ENCODE assay signal across 8 cellular contexts in the genomic region with DNA sequence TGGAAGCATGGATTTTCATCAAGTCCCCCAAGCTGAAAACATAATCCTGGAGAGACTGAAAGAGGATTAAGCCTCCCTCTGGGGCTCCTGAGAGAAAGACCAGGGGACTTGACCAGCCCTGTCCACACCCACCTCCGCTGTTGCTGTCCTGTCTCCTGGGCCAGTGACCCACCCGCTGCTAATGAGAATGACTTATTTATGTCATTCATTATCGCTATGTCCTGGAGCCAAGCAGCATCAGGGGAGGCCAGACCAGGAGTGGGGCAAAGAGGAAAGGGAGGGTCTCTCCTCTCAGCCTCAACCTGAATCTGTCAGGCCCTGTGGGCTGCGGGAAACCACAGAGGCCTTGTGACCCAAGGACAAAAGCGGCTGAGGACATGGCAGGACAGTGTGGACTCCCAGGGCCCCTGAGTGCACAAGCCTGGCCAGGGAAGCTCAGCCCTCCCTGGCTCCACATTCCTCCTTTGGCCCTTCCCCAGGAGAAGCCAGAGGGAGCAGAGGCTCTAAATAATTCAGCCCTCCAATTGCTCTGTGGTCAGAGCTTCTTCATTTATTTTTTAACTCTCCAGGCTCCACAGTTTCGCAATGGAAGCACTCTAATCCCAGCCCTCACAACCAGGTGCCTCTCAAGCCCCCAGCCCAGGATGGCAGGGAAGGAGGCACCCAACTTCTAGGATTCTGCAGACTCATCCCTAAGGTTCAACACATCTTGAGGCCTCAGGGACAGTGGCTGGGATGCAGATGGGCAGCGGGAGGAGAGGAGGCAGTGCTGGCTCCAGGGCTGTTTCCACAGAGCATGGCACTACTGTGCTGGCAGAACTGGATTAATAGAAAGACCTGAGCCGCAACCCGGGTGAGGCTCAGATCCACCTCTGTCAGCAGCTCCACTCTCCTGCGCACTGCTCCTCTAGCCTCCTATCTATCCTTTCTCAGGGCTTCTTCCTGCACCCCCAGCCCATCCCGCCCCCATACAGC. TPM values are rescaled to one million over a fixed set of nuclear protein-coding genes. Genes with fewer than 3 reads are reported as not detected.
DNase-seq lines count a peak whose midpoint lies in the region; ATAC-seq and TF ChIP-seq lines count a peak whose summit lies in the region.

No MANE protein-coding gene starts in this region.

- H3K9me3 Mint-ChIP-seq in H9 (no peaks in the 10 kb centered on the region), immature natural killer cell (no peaks in the 10 kb centered on the region)

- H2BK15ac ChIP-seq in H9 (ENCODE audit: low read depth, low read length) = 0 out of 2 replicates have a peak overlapping the region, but pooled peaks have one; percentile 53

- H2BK120ac ChIP-seq in H9 (ENCODE audit: low read depth, low read length, poor library complexity, severe bottlenecking) = peak overlapping the region; percentile 41

- H3K23ac ChIP-seq in H9 (ENCODE audit: insufficient read length, low read depth, low read length) = no peak overlapping the region

- peak overlapping the region; percentile 76 for H2BK20ac ChIP-seq in H9 (ENCODE audit: low read depth, low read length, poor library complexity, severe bottlenecking)

- peaks cover 8% of the 10 kb centered on the region for H3K27me3 Mint-ChIP-seq in H9 (ENCODE audit: low read depth)
- peaks cover 5 to 14% (median 6%) of the 10 kb centered on the region in 3 donors for H3K27me3 Mint-ChIP-seq in immature natural killer cell (ENCODE audit: low read depth in 3 of 3)

- peak overlapping the region; percentile 84 for H4K91ac ChIP-seq in H9 (ENCODE audit: insufficient read length, low read depth, low read length)

- H3K79me1 ChIP-seq in H9 (ENCODE audit: insufficient read depth, low read depth, low read length, poor library complexity, severe bottlenecking) = no peaks in the 10 kb centered on the region

- whole genome bisulfite sequencing in H9 (ENCODE audit: extremely low coverage, insufficient read length, low lambda C conversion rate) = no CpG with 5 or more reads among the region's 11 CpGs
- WGBS in adrenal gland, 4 donors = 51 to 58% (median 53%) methylated on average over 9 to 11 of the region's 11 CpGs

- no peaks in the 10 kb centered on the region for H3K36me3 ChIP-seq in adrenal gland (replicated peaks in 1 of 2)
- H3K36me3 ChIP-seq in gastrocnemius medialis = no peaks in the 10 kb centered on the region

- H3K27ac Mint-ChIP-seq in H9 (peak overlapping the region; percentile 62 to 96 (median 85); a peak in 5 of 7 replicates), immature natural killer cell (no peak overlapping the region)

- H3K36me3 Mint-ChIP-seq in H9 (ENCODE audit: insufficient read depth in 1 of 3, low read depth in 3 of 3) (no peaks in the 10 kb centered on the region; a peak in 1 of 7 replicates), immature natural killer cell (peaks cover 0 to 3% (median 0%) of the 10 kb centered on the region in 3 donors)

- H3K4ac ChIP-seq in H9 (ENCODE audit: low read depth, low read length) = peak overlapping the region; percentile 67

- H3K23me2 ChIP-seq in H9 (ENCODE audit: insufficient read length, low read depth, low read length, poor library complexity, severe bottlenecking) = no peaks in the 10 kb centered on the region

- ATAC-seq in gastrocnemius medialis = peak; percentile 16 to 53

- no peak overlapping the region for H3K9ac ChIP-seq in H9 (ENCODE audit: extremely low read depth, insufficient read length, low read length)

- H3K4me3 Mint-ChIP-seq in H9 = peak overlapping the region in 1 of 2 experiments; percentile 40; a peak in 1 of 5 replicates
- peak overlapping the region in 1 of 5 donors; percentile 17 for H3K4me3 Mint-ChIP-seq in immature natural killer cell

- intact Hi-C loops in adrenal gland (cut with DNase I) = no loop called here
- intact Hi-C loops in gastrocnemius medialis (cut with DNase I; ENCODE audit: low total_unique reads) = no loop called here

- H4K5ac ChIP-seq in H9 (ENCODE audit: insufficient read length, low read depth, low read length) = no peak overlapping the region

- no peak overlapping the region for H3K56ac ChIP-seq in H9 (ENCODE audit: insufficient read length, low read depth, low read length)

- H2AFZ ChIP-seq in H9 (ENCODE audit: low read length) = no peak overlapping the region

- in situ Hi-C loops in gastrocnemius medialis (cut with MboI; ENCODE audit: low sequenced_read_pairs in 4 of 4) = no loop called here

- DNase-seq in H9 (peak; percentile 68), adrenal gland (peak in 6 of 7 donors; percentile 56 to 84 (median 70)), hepatic stellate cell (ENCODE audit: low spot score) (peak; percentile 65), gastrocnemius medialis (peak; percentile 50 to 81), NCI-H187 (lab: John Stamatoyannopoulos, UW) (no peak), immature natural killer cell (no peak), iPS-NIHi7 (ENCODE audit: extremely low spot score) (no peak), DMS79 treated with DMSO at 0.1 percent for 48 hours (lab: John Stamatoyannopoulos, UW) (no peak)

- H2BK5ac ChIP-seq in H9 (ENCODE audit: insufficient read length, low read length) = no peak overlapping the region

- H3K4me1 ChIP-seq in H9 (ENCODE audit: insufficient read depth, low read length) (peaks cover 2% of the 10 kb centered on the region; the same call in 1 of the 2 replicates), adrenal gland (replicated peaks in 1 of 2) (peaks cover 28 to 65% of the 10 kb centered on the region in 2 donors), gastrocnemius medialis (peaks cover 90% of the 10 kb centered on the region in 2 donors)

- peaks cover 35 to 46% of the 10 kb centered on the region in 2 experiments for H3K4me1 Mint-ChIP-seq in H9
- peaks cover 0 to 2% of the 10 kb centered on the region in 2 donors for H3K4me1 Mint-ChIP-seq in immature natural killer cell

- peak overlapping the region; percentile 96 for H3K18ac ChIP-seq in H9 (ENCODE audit: insufficient read length, low read depth, low read length)

- H2BK12ac ChIP-seq in H9 (ENCODE audit: insufficient read length, low read depth, low read length) = peak overlapping the region; percentile 84

- H2AK5ac ChIP-seq in H9 (ENCODE audit: insufficient read length, low read length) = no peak overlapping the region

- TF ChIP-seq CTCF in H9 (conservative IDR thresholded peaks at IDR 0.05) (no peak), adrenal gland (IDR thresholded peaks at IDR 0.05) (no peak), gastrocnemius medialis (IDR thresholded peaks at IDR 0.05 in 4 of 5, conservative IDR thresholded peaks at IDR 0.05 in 1 of 5) (no peak)

- H3K4me2 ChIP-seq in H9 (ENCODE audit: insufficient read depth, insufficient read length, low read length) = no peak overlapping the region

- no peaks in the 10 kb centered on the region for H3K79me2 ChIP-seq in H9 (ENCODE audit: insufficient read depth, low read length)

- no peak overlapping the region for H4K8ac ChIP-seq in H9 (replicated peaks; ENCODE audit: insufficient read length, low read depth, low read length)

- no peaks in the 10 kb centered on the region for H3K27me3 ChIP-seq in H9 (ENCODE audit: insufficient read depth, low read length)
- no peaks in the 10 kb centered on the region for H3K27me3 ChIP-seq in adrenal gland
- H3K27me3 ChIP-seq in gastrocnemius medialis = no peaks in the 10 kb centered on the region

- peak overlapping the region; percentile 60 for H3T11ph ChIP-seq in H9 (ENCODE audit: low read length)

- no peak overlapping the region for H3K27ac ChIP-seq in H9 (ENCODE audit: insufficient read length, low read depth, low read length)
- H3K27ac ChIP-seq in adrenal gland = peak overlapping the region; percentile 71 to 87 (median 77)
- peak overlapping the region; percentile 85 to 94 (median 90) for H3K27ac ChIP-seq in gastrocnemius medialis

- TF ChIP-seq POLR2A in adrenal gland (IDR thresholded peaks at IDR 0.05) (peak in 1 of 2 donors; percentile 15), gastrocnemius medialis (IDR thresholded peaks at IDR 0.05) (no peak)

- H3K14ac ChIP-seq in H9 (ENCODE audit: insufficient read depth, low read length) = peak overlapping the region; percentile 97

- no peak overlapping the region for H3K4me3 ChIP-seq in adrenal gland
- no peak overlapping the region for H3K4me3 ChIP-seq in gastrocnemius medialis

- H3K9me3 ChIP-seq in H9 (ENCODE audit: control insufficient read depth, low read depth, low read length) (no peaks in the 10 kb centered on the region), adrenal gland (replicated peaks in 1 of 3) (no peaks in the 10 kb centered on the region), gastrocnemius medialis (no peaks in the 10 kb centered on the region)

- no peaks in the 10 kb centered on the region for H4K20me1 ChIP-seq in H9 (ENCODE audit: control insufficient read depth, insufficient read depth, insufficient read length)

RNA-seq across cellular contexts. Expression of a gene that starts 19.1 kb away (rescaled TPM):
- total RNA-seq in H9 (2021) (6.5 and 7.3 TPM in 2 replicates), adrenal gland (10 to 100 TPM; 23.9 to 47.3 (median 39.1) TPM), gastrocnemius medialis (10 to 100 TPM; 31.2 to 43.9 (median 34.3) TPM)
- polyA plus RNA-seq in adrenal gland (10 to 100 TPM; 19.9 to 45.1 (median 40.1) TPM), immature natural killer cell (1 to 10 TPM in 1 of 3 donors, under 1 TPM in 2; 0.43 to 2.5 (median 0.52) TPM)

RNA-seq across cellular contexts. Expression of a gene that starts 51.9 kb away (rescaled TPM):
- total RNA-seq in H9 (2021) = 57.7 and 58.1 TPM in 2 replicates
- total RNA-seq in adrenal gland = 100 to 1,000 TPM in 1 of 8 donors, 10 to 100 TPM in 7; 56.2 to 105 (median 74.1) TPM
- polyA plus RNA-seq in adrenal gland = 10 to 100 TPM; 14.1 to 58.5 (median 23.1) TPM
- 100 to 1,000 TPM in 3 of 4 donors, 10 to 100 TPM in 1; 99.9 to 137 (median 106) TPM for total RNA-seq in gastrocnemius medialis
- polyA plus RNA-seq in immature natural killer cell = 10 to 100 TPM; 35.8 to 54.1 (median 40.1) TPM

Comparison
In these comparisons a context has a peak if more than half of its experiments do, and no peak if none do; other contexts are left out.
1. DNase-seq: peak in H9 (single experiment), adrenal gland (6 of 7), hepatic stellate cell (single experiment) and gastrocnemius medialis (2 of 2); none in NCI-H187 (0 of 2), immature natural killer cell (0 of 3), iPS-NIHi7 (single experiment) and DMS79 treated with DMSO at 0.1 percent for 48 hours (single experiment).
2. H3K27ac Mint-ChIP-seq: peak in H9 (3 of 3); none in immature natural killer cell (0 of 6).